ENCODE assay signal across 21 cellular contexts in genomic region chr12:26557326-26557725, GRCh38.
DNase-seq lines count a peak whose midpoint lies in the region; ATAC-seq, FAIRE-seq and TF ChIP-seq lines count a peak whose summit lies in the region.
"Had no signal": no experiment of that assay in that cellular context is flagged by ENCODE, and none has a peak within 500 bp of the region (broad histone marks: within the 10 kb centered on the region; RNA-seq: fewer than 3 reads in every experiment).

No MANE protein-coding gene starts in this region.

- H3K36me3 ChIP-seq in GM23338 (ENCODE audit: insufficient read depth), result peaks cover 16% of the 10 kb centered on the region; the same call in 1 of the 2 replicates
- H3K36me3 ChIP-seq in endothelial cell of umbilical vein (ENCODE audit: control insufficient read depth in 2 of 2, extremely low read depth in 1 of 2, insufficient read depth in 2 of 2, low read length in 2 of 2), result peaks cover 5 to 8% of the 10 kb centered on the region in 2 experiments
- peaks cover 0 to 83% (median 24%) of the 10 kb centered on the region in 6 donors for H3K36me3 ChIP-seq in spleen

- H3K9me3 Mint-ChIP-seq in GM23338, result no peaks in the 10 kb centered on the region
- no peaks in the 10 kb centered on the region for H3K9me3 Mint-ChIP-seq in stimulated activated memory B cell treated with anti-CD40 and anti-IgM and Interleukin-4, amounts not matched to agents 10 μg/mL and 1 μg/mL and 100 μg/mL, for 72 hours
- H3K9me3 Mint-ChIP-seq: CD4-positive, alpha-beta T cell; HFFc6 had no signal

- H3K4me3 ChIP-seq in GM23338, result no peak overlapping the region
- H3K4me3 ChIP-seq in endothelial cell of umbilical vein (replicated peaks in 1 of 3; ENCODE audit: insufficient read depth in 1 of 3, low read depth in 1 of 3, low read length in 3 of 3), result no peak overlapping the region
- H3K4me3 ChIP-seq in spleen, result no peak overlapping the region
- H3K4me3 ChIP-seq: A549 had no signal

- no peak overlapping the region for H3K4me3 Mint-ChIP-seq in GM23338
- no peak overlapping the region for H3K4me3 Mint-ChIP-seq in stimulated activated memory B cell treated with anti-CD40 and anti-IgM and Interleukin-4, amounts not matched to agents 10 μg/mL and 1 μg/mL and 100 μg/mL, for 72 hours
- H3K4me3 Mint-ChIP-seq: CD4-positive, alpha-beta T cell; HFFc6 had no signal

- H3K9me1 ChIP-seq in endothelial cell of umbilical vein (replicated peaks; ENCODE audit: control insufficient read depth, extremely low read depth, insufficient read depth, low read length), result no peaks in the 10 kb centered on the region

- no TSS peak for BruUV-seq in endothelial cell of umbilical vein (replicated peaks; lab: Mats Ljungman, UMichigan)

- no peaks in the 10 kb centered on the region for H3K9me3 ChIP-seq in endothelial cell of umbilical vein (replicated peaks; ENCODE audit: control insufficient read depth, insufficient read depth, low read length)
- H3K9me3 ChIP-seq in spleen, result no peaks in the 10 kb centered on the region
- H3K9me3 ChIP-seq: A549 had no signal

- FAIRE-seq in endothelial cell of umbilical vein (lab: Jason Lieb, UNC), result peak; percentile 50
- FAIRE-seq: A549, D721Med, G401.6, GM19239 had no signal

- no peaks in the 10 kb centered on the region for H3K27me3 ChIP-seq in GM23338 (ENCODE audit: insufficient read depth)
- no peaks in the 10 kb centered on the region for H3K27me3 ChIP-seq in endothelial cell of umbilical vein (ENCODE audit: control insufficient read depth in 2 of 2, insufficient read depth in 2 of 2, low read length in 2 of 2)
- no peaks in the 10 kb centered on the region for H3K27me3 ChIP-seq in spleen (replicated peaks in 1 of 7)

- no peak for TF ChIP-seq POLR2A in endothelial cell of umbilical vein (IDR thresholded peaks at IDR 0.05; ENCODE audit: low read depth, low read length)
- TF ChIP-seq POLR2A in spleen (IDR thresholded peaks at IDR 0.05), result no peak

- H3K4me1 ChIP-seq in GM23338 (ENCODE audit: insufficient read depth) (no peaks in the 10 kb centered on the region), endothelial cell of umbilical vein (ENCODE audit: control insufficient read depth, extremely low read depth, insufficient read depth, low read length) (no peaks in the 10 kb centered on the region), spleen (no peaks in the 10 kb centered on the region)
- H3K4me1 ChIP-seq: A549, Caco-2 had no signal

- no peaks in the 10 kb centered on the region for H3F3A ChIP-seq in GM23338 (replicated peaks; ENCODE audit: low read depth)

- no peak for TF ChIP-seq CTCF in GM23338 (conservative IDR thresholded peaks at IDR 0.05; ENCODE audit: low read depth in 2 of 2)
- no peak for TF ChIP-seq CTCF in endothelial cell of umbilical vein (IDR thresholded peaks at IDR 0.05; ENCODE audit: extremely low read depth in 1 of 2, insufficient read depth in 1 of 2, low read depth in 1 of 2, low read length in 2 of 2)
- TF ChIP-seq CTCF in spleen (IDR thresholded peaks at IDR 0.05 in 8 of 11, conservative IDR thresholded peaks at IDR 0.05 in 3 of 11), result no peak

- H3K4me1 Mint-ChIP-seq in GM23338, result peaks cover 3% of the 10 kb centered on the region; the same call in 1 of the 3 replicates
- H3K4me1 Mint-ChIP-seq in stimulated activated memory B cell treated with anti-CD40 and anti-IgM and Interleukin-4, amounts not matched to agents 10 μg/mL and 1 μg/mL and 100 μg/mL, for 72 hours, result peaks cover 15% of the 10 kb centered on the region

- DNase-seq in NCI-H82 (lab: John Stamatoyannopoulos, UW) (peak; percentile 24), NCI-H82 treated with DMSO at 0.1 percent for 48 hours (lab: John Stamatoyannopoulos, UW; ENCODE audit: unreplicated experiment) (no peak), GM23338 (ENCODE audit: low spot score) (no peak), endothelial cell of umbilical vein (ENCODE audit: low read depth, low spot score) (no peak), spleen (no peak), NCI-H2196 (lab: John Stamatoyannopoulos, UW; ENCODE audit: unreplicated experiment) (no peak)
- no peak for DNase-seq in stimulated activated CD4-positive, alpha-beta T cell treated with anti-CD3 and anti-CD28 coated beads, Interleukin-2, amount 100 ng/mL, for 48 hours
- DNase-seq: AML-193; Caco-2; CD4-positive, alpha-beta T cell; GOT3; H7; HFFc6 had no signal

- CTCF ChIA-PET in endothelial cell of umbilical vein (lab: Charles Lee), result interaction anchor here (0.6 to 1.7 kb wide), 4 partner anchors 36 to 878 kb away, joined by 3 to 5 read pairs (median 4); no protein-coding TSS in a partner anchor

- H3K27ac ChIP-seq in GM23338 (ENCODE audit: low read depth), result no peak overlapping the region
- H3K27ac ChIP-seq in endothelial cell of umbilical vein (ENCODE audit: insufficient read depth, low read depth, low read length), result no peak overlapping the region
- H3K27ac ChIP-seq in spleen, result no peak overlapping the region
- H3K27ac ChIP-seq: 22Rv1, A549, C4-2B had no signal

- H3K9me2 ChIP-seq in GM23338 (ENCODE audit: insufficient read depth), result 0 out of 2 replicates have a peak, but pooled peaks cover 3% of the 10 kb centered on the region

- H4K20me1 ChIP-seq in GM23338 (replicated peaks; ENCODE audit: insufficient read depth), result no peaks in the 10 kb centered on the region
- no peaks in the 10 kb centered on the region for H4K20me1 ChIP-seq in endothelial cell of umbilical vein (replicated peaks; ENCODE audit: control insufficient read depth, extremely low read depth, insufficient read depth, low read length)

- H3K9ac ChIP-seq in endothelial cell of umbilical vein (replicated peaks; ENCODE audit: extremely low read depth, insufficient read depth, low read length), result no peak overlapping the region

- H3K79me2 ChIP-seq in GM23338 (replicated peaks; ENCODE audit: insufficient read depth) (no peaks in the 10 kb centered on the region), endothelial cell of umbilical vein (ENCODE audit: control insufficient read depth, insufficient read depth, low read length) (no peaks in the 10 kb centered on the region)

- no peak overlapping the region for H2AFZ ChIP-seq in GM23338
- H2AFZ ChIP-seq in endothelial cell of umbilical vein (ENCODE audit: low read depth, low read length), result no peak overlapping the region

- H3K27me3 Mint-ChIP-seq in GM23338 (ENCODE audit: insufficient read depth, low read depth, poor library complexity), result no peaks in the 10 kb centered on the region
- H3K27me3 Mint-ChIP-seq in stimulated activated memory B cell treated with anti-CD40 and anti-IgM and Interleukin-4, amounts not matched to agents 10 μg/mL and 1 μg/mL and 100 μg/mL, for 72 hours, result no peaks in the 10 kb centered on the region
- H3K27me3 Mint-ChIP-seq: CD4-positive, alpha-beta T cell had no signal

- WGBS in spleen, 5 donors, result 80 to 95% (median 93%) methylated on average over 4 of the region's 4 CpGs

- dilution Hi-C loops in endothelial cell of umbilical vein (cut with MboI; ENCODE audit: extremely low pct_ligation_motif_present, low sequenced_read_pairs), result no loop called here

- peak; percentile 71 for ATAC-seq in GM23338
- ATAC-seq in stimulated activated memory B cell treated with anti-CD40 and anti-IgM and Interleukin-4, amounts not matched to agents 10 μg/mL and 1 μg/mL and 100 μg/mL, for 72 hours, result peak; percentile 35
- ATAC-seq: A549, HCT116 had no signal

- H3K4me2 ChIP-seq in GM23338 (no peak overlapping the region), endothelial cell of umbilical vein (ENCODE audit: insufficient read depth, low read length) (no peak overlapping the region)
- H3K4me2 ChIP-seq: A549 had no signal

- POLR2A ChIA-PET in endothelial cell of umbilical vein (lab: Charles Lee), result no interaction called here

- no peak overlapping the region for H3K27ac Mint-ChIP-seq in GM23338
- no peak overlapping the region for H3K27ac Mint-ChIP-seq in stimulated activated memory B cell treated with anti-CD40 and anti-IgM and Interleukin-4, amounts not matched to agents 10 μg/mL and 1 μg/mL and 100 μg/mL, for 72 hours
- H3K27ac Mint-ChIP-seq: CD4-positive, alpha-beta T cell; HFFc6 had no signal

- intact Hi-C loops in endothelial cell of umbilical vein (cut with micrococcal nuclease), result no loop called here
- intact Hi-C loops in spleen (cut with DNase I; ENCODE audit: low total_unique reads), result no loop called here

- peaks cover 11% of the 10 kb centered on the region for H3K36me3 Mint-ChIP-seq in GM23338 (ENCODE audit: low read depth)
- peaks cover 12% of the 10 kb centered on the region for H3K36me3 Mint-ChIP-seq in stimulated activated memory B cell treated with anti-CD40 and anti-IgM and Interleukin-4, amounts not matched to agents 10 μg/mL and 1 μg/mL and 100 μg/mL, for 72 hours

TF ChIP-seq in GM23338, 12 proteins besides CTCF, POLR2A, EP300 and RAD21 (continues in another document):
- TF ChIP-seq EZH2 (IDR thresholded peaks at IDR 0.05; ENCODE audit: low read depth, unreplicated experiment) (no peak), ZNF114 (CRISPR knock-in tag; IDR thresholded peaks at IDR 0.05) (no peak), POLR2AphosphoS5 (IDR thresholded peaks at IDR 0.05; ENCODE audit: low read depth) (no peak)

TF ChIP-seq in endothelial cell of umbilical vein, 7 proteins besides CTCF, POLR2A, EP300 and RAD21:
- no peak for TF ChIP-seq JUN (IDR thresholded peaks at IDR 0.05; ENCODE audit: borderline replicate concordance, insufficient read depth, insufficient read length, low read depth)
- TF ChIP-seq EZH2 (IDR thresholded peaks at IDR 0.05; ENCODE audit: borderline replicate concordance, low read depth, low read length, severe bottlenecking), result no peak
- no peak for TF ChIP-seq POLR2AphosphoS5 (IDR thresholded peaks at IDR 0.05; ENCODE audit: insufficient read depth, low read depth, low read length)
- TF ChIP-seq MYC (IDR thresholded peaks at IDR 0.05; ENCODE audit: low read depth, low read length), result no peak
- TF ChIP-seq FOS (IDR thresholded peaks at IDR 0.05; ENCODE audit: borderline replicate concordance, insufficient read depth, low read length), result no peak
- no peak for TF ChIP-seq GATA2 (IDR thresholded peaks at IDR 0.05; ENCODE audit: insufficient read depth, insufficient read length, low read depth, low read length)
- TF ChIP-seq MAX (IDR thresholded peaks at IDR 0.05; ENCODE audit: insufficient read depth, insufficient read length), result no peak
